13 cellular contexts compared by ENCODE assay signal in genomic region chr5:32138839-32139493, GRCh38. TPM values are rescaled to one million over a fixed set of nuclear protein-coding genes. Genes with fewer than 3 reads are reported as not detected.
A peak's percentile ranks its signal among the peaks of the same experiment; 100 is the strongest.
DNase-seq lines count a peak whose midpoint lies in the region; ATAC-seq lines count a peak whose summit lies in the region.
"Had no signal": no experiment of that assay in that cellular context is flagged by ENCODE, and none has a peak within 500 bp of the region (broad histone marks: within the 10 kb centered on the region; RNA-seq: fewer than 3 reads in every experiment).

No MANE protein-coding gene starts in this region.

- H3K27ac Mint-ChIP-seq in T-helper 17 cell, result peak overlapping the region; percentile 69
- H3K27ac Mint-ChIP-seq: activated naive CD8-positive, alpha-beta T cell treated with anti-CD3 and anti-CD28 coated beads, Interleukin-2, amount 10 ng/mL, durations not matched to agents 7 days and 5 days had no signal

- H3K36me3 Mint-ChIP-seq in T-helper 17 cell (ENCODE audit: low read depth), result peaks cover 7% of the 10 kb centered on the region

- peak; percentile 45 for ATAC-seq in T-helper 17 cell
- ATAC-seq in GM18909 (IDR thresholded peaks at IDR 0.05; ENCODE audit: poor library complexity, unreplicated experiment), result no peak
- no peak for ATAC-seq in GM19324 (IDR thresholded peaks at IDR 0.05; ENCODE audit: low FRiP score, unreplicated experiment)
- ATAC-seq in HG03565 (IDR thresholded peaks at IDR 0.05; ENCODE audit: unreplicated experiment), result no peak

- no peaks in the 10 kb centered on the region for H3K27me3 Mint-ChIP-seq in T-helper 17 cell
- H3K27me3 Mint-ChIP-seq: activated naive CD8-positive, alpha-beta T cell treated with anti-CD3 and anti-CD28 coated beads, Interleukin-2, amount 10 ng/mL, durations not matched to agents 7 days and 5 days had no signal

- H3K4me1 Mint-ChIP-seq in T-helper 17 cell, result peaks cover 25% of the 10 kb centered on the region

- H3K4me3 Mint-ChIP-seq in T-helper 17 cell, result no peak overlapping the region
- H3K4me3 Mint-ChIP-seq: activated naive CD8-positive, alpha-beta T cell treated with anti-CD3 and anti-CD28 coated beads, Interleukin-2, amount 10 ng/mL, durations not matched to agents 7 days and 5 days had no signal

- DNase-seq in T-helper 17 cell, result no peak
- DNase-seq in activated T-cell treated with anti-CD3 and anti-CD28 coated beads for 4 hours, result peak; percentile 48
- peak; percentile 22 for DNase-seq in middle frontal gyrus (ENCODE audit: extremely low spot score, low spot score)
- peak; percentile 64 to 70 for DNase-seq in stimulated activated CD8-positive, alpha-beta memory T cell treated with anti-CD3 and anti-CD28 coated beads, Interleukin-2, amount 100 ng/mL, for 48 hours (ENCODE audit: low read depth in 2 of 2)
- DNase-seq in HT-29 (ENCODE audit: low spot score), result no peak
- DNase-seq: activated naive CD8-positive, alpha-beta T cell treated with anti-CD3 and anti-CD28 coated beads, Interleukin-2, amount 10 ng/mL, durations not matched to agents 7 days and 5 days; EL; hippocampal formation; NCI-H2081 treated with DMSO at 0.1 percent for 48 hours; spleen had no signal

- no peaks in the 10 kb centered on the region for H3K9me3 ChIP-seq in T-helper 17 cell (ENCODE audit: control insufficient read depth, low read length, poor library complexity, severe bottlenecking)
- H3K9me3 ChIP-seq: spleen had no signal

RNA-seq across cellular contexts. Expression of gene GOLPH3, which starts 35.2 kb away (rescaled TPM):
- 10 to 100 TPM; 59.1 to 61.9 TPM for total RNA-seq in T-helper 17 cell
- total RNA-seq in HT-29 (2014; rRNA removed; shearing (Covaris generic)), result 132 and 158 TPM in 2 replicates

Comparison
In these comparisons a context has a peak if more than half of its experiments do, and no peak if none do; other contexts are left out.
1. DNase-seq: peak in activated T-cell treated with anti-CD3 and anti-CD28 coated beads for 4 hours (single experiment), middle frontal gyrus (single experiment) and stimulated activated CD8-positive, alpha-beta memory T cell treated with anti-CD3 and anti-CD28 coated beads, Interleukin-2, amount 100 ng/mL, for 48 hours (2 of 2); none in T-helper 17 cell (0 of 3) and HT-29 (single experiment).